15 cellular contexts compared by ENCODE assay signal in the genomic region with DNA sequence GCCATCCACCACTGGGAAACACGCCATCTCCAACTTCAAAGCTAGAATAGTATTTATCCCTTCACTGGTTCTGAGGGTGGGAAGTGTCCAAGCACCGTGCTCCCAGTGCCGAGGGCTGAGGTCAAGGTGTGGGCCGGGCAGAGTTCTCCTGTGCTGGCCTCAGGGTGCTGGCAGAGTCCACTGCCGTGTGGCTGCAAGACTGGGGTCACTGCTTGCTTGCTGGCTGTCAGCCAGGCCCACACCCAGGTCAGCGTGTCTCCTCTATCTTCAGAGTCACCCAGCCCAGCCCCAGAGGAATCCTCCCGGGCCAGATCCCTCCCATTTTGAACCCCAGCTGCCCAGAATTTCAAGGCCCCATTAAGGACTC.
"Had no signal": no experiment of that assay in that cellular context is flagged by ENCODE, and none has a peak within 500 bp of the region (broad histone marks: within the 10 kb centered on the region; RNA-seq: fewer than 3 reads in every experiment).

No MANE protein-coding gene starts in this region.

- H3K27me3 ChIP-seq: foreskin keratinocyte had no signal

- H3K4me3 ChIP-seq: breast epithelium, coronary artery had no signal

- ATAC-seq: activated T-helper 17 cell treated with anti-CD3 and anti-CD28 coated beads, Interleukin-2, amount 50 U/mL, for 72 hours; foreskin keratinocyte; WTC11 had no signal

- H3K27ac ChIP-seq: breast epithelium, coronary artery, foreskin keratinocyte had no signal

- H3K4me1 ChIP-seq: breast epithelium, foreskin keratinocyte had no signal

- H3K9me3 ChIP-seq: breast epithelium had no signal

- H3K36me3 ChIP-seq: breast epithelium had no signal

- DNase-seq: activated CD4-positive, alpha-beta T cell treated with anti-CD3 and anti-CD28 coated beads, Interleukin-2, amount 50 U/mL, for 4 hours; activated CD8-positive, alpha-beta memory T cell treated with anti-CD3 and anti-CD28 coated beads for 24 hours; activated CD8-positive, alpha-beta memory T cell treated with anti-CD3 and anti-CD28 coated beads, Interleukin-2, amount 50 U/mL, for 4 hours; activated naive CD8-positive, alpha-beta T cell treated with anti-CD3 and anti-CD28 coated beads for 36 hours; foreskin keratinocyte; kidney glomerular epithelial cell; nucleus accumbens; stimulated activated CD4-positive, alpha-beta T cell treated with anti-CD3 and anti-CD28 coated beads, Interleukin-4, amount 100 ng/mL, for 1 hour; stimulated activated naive CD4-positive, alpha-beta T cell; T1000 had no signal

- FAIRE-seq: astrocyte had no signal
